ENCODE assay signal across 1 cellular context in the genomic region with DNA sequence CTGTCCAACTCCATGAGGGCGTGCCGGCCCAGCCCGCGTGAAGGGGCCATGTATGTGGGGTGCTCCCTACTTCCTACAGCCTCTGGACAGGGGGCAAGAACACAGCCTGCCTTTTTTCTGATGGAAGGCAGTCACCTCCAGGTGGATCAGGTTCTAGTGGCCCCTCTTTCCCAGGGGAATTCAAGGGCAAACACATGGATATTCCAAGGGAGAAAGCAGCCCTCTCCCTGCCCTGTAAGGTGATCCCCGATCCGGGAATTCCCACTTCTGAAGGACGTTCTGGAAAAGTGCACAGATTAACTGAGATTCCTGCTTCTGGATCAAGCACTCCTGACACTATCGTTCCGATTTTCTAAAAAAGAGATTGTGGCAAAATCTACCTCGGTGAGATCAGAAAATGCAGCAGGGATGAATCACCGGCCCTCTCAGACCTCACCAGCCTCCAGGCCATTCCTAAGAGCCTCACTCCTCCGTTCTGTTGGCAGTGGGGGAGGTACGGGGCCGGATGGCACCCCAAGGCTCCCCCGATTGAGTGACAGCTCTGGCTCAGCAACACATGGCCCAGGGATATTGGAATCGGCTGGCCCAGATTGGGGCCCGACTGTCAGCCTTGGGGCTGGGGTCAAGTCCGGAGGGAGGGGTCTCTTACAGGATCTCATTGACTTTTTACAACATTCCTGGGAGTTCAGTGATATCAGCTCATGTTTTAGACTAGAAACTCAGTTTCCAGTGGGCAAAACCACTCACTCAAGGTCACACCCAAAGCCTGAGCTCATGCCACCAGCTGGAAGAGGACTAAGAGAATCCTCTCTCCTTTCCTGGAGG.
A peak's percentile ranks its signal among the peaks of the same experiment; 100 is the strongest.
TF ChIP-seq lines count a peak whose summit lies in the region.

No MANE protein-coding gene starts in this region.

TF ChIP-seq in HepG2, 621 proteins besides CTCF, POLR2A, EP300 and RAD21 (continued from another document and continues in another):
- TF ChIP-seq, protein P1, sequence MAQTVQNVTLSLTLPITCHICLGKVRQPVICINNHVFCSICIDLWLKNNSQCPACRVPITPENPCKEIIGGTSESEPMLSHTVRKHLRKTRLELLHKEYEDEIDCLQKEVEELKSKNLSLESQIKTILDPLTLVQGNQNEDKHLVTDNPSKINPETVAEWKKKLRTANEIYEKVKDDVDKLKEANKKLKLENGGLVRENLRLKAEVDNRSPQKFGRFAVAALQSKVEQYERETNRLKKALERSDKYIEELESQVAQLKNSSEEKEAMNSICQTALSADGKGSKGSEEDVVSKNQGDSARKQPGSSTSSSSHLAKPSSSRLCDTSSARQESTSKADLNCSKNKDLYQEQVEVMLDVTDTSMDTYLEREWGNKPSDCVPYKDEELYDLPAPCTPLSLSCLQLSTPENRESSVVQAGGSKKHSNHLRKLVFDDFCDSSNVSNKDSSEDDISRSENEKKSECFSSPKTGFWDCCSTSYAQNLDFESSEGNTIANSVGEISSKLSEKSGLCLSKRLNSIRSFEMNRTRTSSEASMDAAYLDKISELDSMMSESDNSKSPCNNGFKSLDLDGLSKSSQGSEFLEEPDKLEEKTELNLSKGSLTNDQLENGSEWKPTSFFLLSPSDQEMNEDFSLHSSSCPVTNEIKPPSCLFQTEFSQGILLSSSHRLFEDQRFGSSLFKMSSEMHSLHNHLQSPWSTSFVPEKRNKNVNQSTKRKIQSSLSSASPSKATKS (CRISPR knock-in tag; IDR thresholded peaks at IDR 0.05): no peak
- TF ChIP-seq, protein P2, sequence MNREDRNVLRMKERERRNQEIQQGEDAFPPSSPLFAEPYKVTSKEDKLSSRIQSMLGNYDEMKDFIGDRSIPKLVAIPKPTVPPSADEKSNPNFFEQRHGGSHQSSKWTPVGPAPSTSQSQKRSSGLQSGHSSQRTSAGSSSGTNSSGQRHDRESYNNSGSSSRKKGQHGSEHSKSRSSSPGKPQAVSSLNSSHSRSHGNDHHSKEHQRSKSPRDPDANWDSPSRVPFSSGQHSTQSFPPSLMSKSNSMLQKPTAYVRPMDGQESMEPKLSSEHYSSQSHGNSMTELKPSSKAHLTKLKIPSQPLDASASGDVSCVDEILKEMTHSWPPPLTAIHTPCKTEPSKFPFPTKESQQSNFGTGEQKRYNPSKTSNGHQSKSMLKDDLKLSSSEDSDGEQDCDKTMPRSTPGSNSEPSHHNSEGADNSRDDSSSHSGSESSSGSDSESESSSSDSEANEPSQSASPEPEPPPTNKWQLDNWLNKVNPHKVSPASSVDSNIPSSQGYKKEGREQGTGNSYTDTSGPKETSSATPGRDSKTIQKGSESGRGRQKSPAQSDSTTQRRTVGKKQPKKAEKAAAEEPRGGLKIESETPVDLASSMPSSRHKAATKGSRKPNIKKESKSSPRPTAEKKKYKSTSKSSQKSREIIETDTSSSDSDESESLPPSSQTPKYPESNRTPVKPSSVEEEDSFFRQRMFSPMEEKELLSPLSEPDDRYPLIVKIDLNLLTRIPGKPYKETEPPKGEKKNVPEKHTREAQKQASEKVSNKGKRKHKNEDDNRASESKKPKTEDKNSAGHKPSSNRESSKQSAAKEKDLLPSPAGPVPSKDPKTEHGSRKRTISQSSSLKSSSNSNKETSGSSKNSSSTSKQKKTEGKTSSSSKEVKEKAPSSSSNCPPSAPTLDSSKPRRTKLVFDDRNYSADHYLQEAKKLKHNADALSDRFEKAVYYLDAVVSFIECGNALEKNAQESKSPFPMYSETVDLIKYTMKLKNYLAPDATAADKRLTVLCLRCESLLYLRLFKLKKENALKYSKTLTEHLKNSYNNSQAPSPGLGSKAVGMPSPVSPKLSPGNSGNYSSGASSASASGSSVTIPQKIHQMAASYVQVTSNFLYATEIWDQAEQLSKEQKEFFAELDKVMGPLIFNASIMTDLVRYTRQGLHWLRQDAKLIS (CRISPR knock-in tag; IDR thresholded peaks at IDR 0.05): no peak; the same call in 1 of the 2 replicates
- no peak for TF ChIP-seq SNAI1 (CRISPR knock-in tag; IDR thresholded peaks at IDR 0.05; ENCODE audit: borderline replicate concordance)
- no peak for TF ChIP-seq NFYB (CRISPR knock-in tag; IDR thresholded peaks at IDR 0.05)
- TF ChIP-seq SRSF9 (IDR thresholded peaks at IDR 0.05; ENCODE audit: borderline replicate concordance, insufficient read depth, low read depth, low read length, poor library complexity, severe bottlenecking): no peak
- peak in 1 of 2 experiments; percentile 21; a peak in 1 of 4 replicates for TF ChIP-seq NR2F1 (CRISPR knock-in tag; IDR thresholded peaks at IDR 0.05)
- 0 out of 2 replicates have a peak, but pooled peaks have one; percentile 35 for TF ChIP-seq ZNF614 (CRISPR knock-in tag; IDR thresholded peaks at IDR 0.05; ENCODE audit: borderline replicate concordance)
- TF ChIP-seq ZNF205 (CRISPR knock-in tag; IDR thresholded peaks at IDR 0.05): no peak
- no peak for TF ChIP-seq ZFP41 (CRISPR knock-in tag; IDR thresholded peaks at IDR 0.05; ENCODE audit: borderline replicate concordance)
- no peak for TF ChIP-seq EZH2 (conservative IDR thresholded peaks at IDR 0.05; ENCODE audit: low read depth, low read length)
- TF ChIP-seq MLLT10 (CRISPR knock-in tag; IDR thresholded peaks at IDR 0.05): no peak
- TF ChIP-seq ZNF768 (CRISPR knock-in tag; IDR thresholded peaks at IDR 0.05): no peak
- no peak for TF ChIP-seq PHF5A (CRISPR knock-in tag; IDR thresholded peaks at IDR 0.05; ENCODE audit: low read depth, unreplicated experiment)
- no peak for TF ChIP-seq KAT7 (CRISPR knock-in tag; IDR thresholded peaks at IDR 0.05; ENCODE audit: borderline replicate concordance)
- TF ChIP-seq MZF1 (CRISPR knock-in tag; IDR thresholded peaks at IDR 0.05; ENCODE audit: borderline replicate concordance): no peak
- no peak for TF ChIP-seq ZMYM3 (CRISPR knock-in tag; IDR thresholded peaks at IDR 0.05)
- TF ChIP-seq, protein P3, sequence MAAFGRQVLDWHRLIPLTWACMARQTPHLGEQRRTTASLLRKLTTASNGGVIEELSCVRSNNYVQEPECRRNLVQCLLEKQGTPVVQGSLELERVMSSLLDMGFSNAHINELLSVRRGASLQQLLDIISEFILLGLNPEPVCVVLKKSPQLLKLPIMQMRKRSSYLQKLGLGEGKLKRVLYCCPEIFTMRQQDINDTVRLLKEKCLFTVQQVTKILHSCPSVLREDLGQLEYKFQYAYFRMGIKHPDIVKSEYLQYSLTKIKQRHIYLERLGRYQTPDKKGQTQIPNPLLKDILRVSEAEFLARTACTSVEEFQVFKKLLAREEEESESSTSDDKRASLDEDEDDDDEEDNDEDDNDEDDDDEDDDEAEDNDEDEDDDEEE (CRISPR knock-in tag; IDR thresholded peaks at IDR 0.05): 0 out of 2 replicates have a peak, but pooled peaks have one; percentile 27
- TF ChIP-seq, protein P4, sequence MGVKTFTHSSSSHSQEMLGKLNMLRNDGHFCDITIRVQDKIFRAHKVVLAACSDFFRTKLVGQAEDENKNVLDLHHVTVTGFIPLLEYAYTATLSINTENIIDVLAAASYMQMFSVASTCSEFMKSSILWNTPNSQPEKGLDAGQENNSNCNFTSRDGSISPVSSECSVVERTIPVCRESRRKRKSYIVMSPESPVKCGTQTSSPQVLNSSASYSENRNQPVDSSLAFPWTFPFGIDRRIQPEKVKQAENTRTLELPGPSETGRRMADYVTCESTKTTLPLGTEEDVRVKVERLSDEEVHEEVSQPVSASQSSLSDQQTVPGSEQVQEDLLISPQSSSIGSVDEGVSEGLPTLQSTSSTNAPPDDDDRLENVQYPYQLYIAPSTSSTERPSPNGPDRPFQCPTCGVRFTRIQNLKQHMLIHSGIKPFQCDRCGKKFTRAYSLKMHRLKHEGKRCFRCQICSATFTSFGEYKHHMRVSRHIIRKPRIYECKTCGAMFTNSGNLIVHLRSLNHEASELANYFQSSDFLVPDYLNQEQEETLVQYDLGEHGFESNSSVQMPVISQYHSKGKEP (CRISPR knock-in tag; IDR thresholded peaks at IDR 0.05): no peak
- TF ChIP-seq MBNL3 (CRISPR knock-in tag; conservative IDR thresholded peaks at IDR 0.05): no peak
- TF ChIP-seq ZNF124 (CRISPR knock-in tag; IDR thresholded peaks at IDR 0.05): peak; percentile 26; the same call in 1 of the 2 replicates
- TF ChIP-seq, protein P5, sequence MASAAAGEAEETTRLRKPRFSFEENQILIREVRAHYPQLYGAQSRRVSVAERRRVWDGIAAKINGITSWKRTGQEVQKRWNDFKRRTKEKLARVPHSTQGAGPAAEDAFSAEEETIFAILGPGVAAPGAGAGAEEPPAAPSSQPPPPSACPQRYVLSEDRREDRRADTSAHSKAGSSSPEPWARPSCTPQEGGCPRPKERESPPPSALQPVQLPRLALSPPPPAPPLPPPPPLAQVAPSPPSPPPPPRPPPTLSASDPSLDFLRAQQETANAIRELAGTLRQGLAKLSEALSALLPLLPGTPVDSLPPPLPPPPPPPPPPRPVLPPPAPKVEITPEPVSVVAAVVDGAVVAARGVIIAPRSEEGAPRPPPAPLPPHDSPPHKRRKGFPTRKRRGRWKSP (CRISPR knock-in tag; IDR thresholded peaks at IDR 0.05): 0 out of 2 replicates have a peak, but pooled peaks have one; percentile 22
- no peak for TF ChIP-seq HES4 (CRISPR knock-in tag; IDR thresholded peaks at IDR 0.05; ENCODE audit: borderline replicate concordance)
- no peak; the same call in 1 of the 2 replicates for TF ChIP-seq ZNF570 (CRISPR knock-in tag; IDR thresholded peaks at IDR 0.05; ENCODE audit: borderline replicate concordance)
- peak; percentile 96 for TF ChIP-seq ZNF263 (CRISPR knock-in tag; IDR thresholded peaks at IDR 0.05)
- no peak for TF ChIP-seq HMG20A (CRISPR knock-in tag; IDR thresholded peaks at IDR 0.05; ENCODE audit: borderline replicate concordance)
- TF ChIP-seq KLF9 (CRISPR knock-in tag; IDR thresholded peaks at IDR 0.05; ENCODE audit: low read depth): no peak
- no peak for TF ChIP-seq MYNN (CRISPR knock-in tag; IDR thresholded peaks at IDR 0.05; ENCODE audit: low read depth)
- TF ChIP-seq EEA1 (CRISPR knock-in tag; IDR thresholded peaks at IDR 0.05; ENCODE audit: borderline replicate concordance): no peak
- no peak for TF ChIP-seq HDAC2 (CRISPR knock-in tag; IDR thresholded peaks at IDR 0.05)
- TF ChIP-seq, protein P6, sequence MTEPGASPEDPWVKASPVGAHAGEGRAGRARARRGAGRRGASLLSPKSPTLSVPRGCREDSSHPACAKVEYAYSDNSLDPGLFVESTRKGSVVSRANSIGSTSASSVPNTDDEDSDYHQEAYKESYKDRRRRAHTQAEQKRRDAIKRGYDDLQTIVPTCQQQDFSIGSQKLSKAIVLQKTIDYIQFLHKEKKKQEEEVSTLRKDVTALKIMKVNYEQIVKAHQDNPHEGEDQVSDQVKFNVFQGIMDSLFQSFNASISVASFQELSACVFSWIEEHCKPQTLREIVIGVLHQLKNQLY (CRISPR knock-in tag; IDR thresholded peaks at IDR 0.05): no peak
- no peak for TF ChIP-seq ZMYM2 (CRISPR knock-in tag; IDR thresholded peaks at IDR 0.05)
- 0 out of 2 replicates have a peak, but pooled peaks have one; percentile 10 for TF ChIP-seq ZNF605 (CRISPR knock-in tag; IDR thresholded peaks at IDR 0.05)
- no peak for TF ChIP-seq ZNF816 (CRISPR knock-in tag; IDR thresholded peaks at IDR 0.05; ENCODE audit: borderline replicate concordance)
- TF ChIP-seq ARNTL (CRISPR knock-in tag; IDR thresholded peaks at IDR 0.05): no peak
- TF ChIP-seq HNRNPUL1 (IDR thresholded peaks at IDR 0.05; ENCODE audit: low read depth, low read length): no peak
- TF ChIP-seq LCORL (IDR thresholded peaks at IDR 0.05): no peak
- peak; percentile 54; the same call in 1 of the 2 replicates for TF ChIP-seq LCORL (CRISPR knock-in tag; IDR thresholded peaks at IDR 0.05)
- TF ChIP-seq FOSL1 (CRISPR knock-in tag; IDR thresholded peaks at IDR 0.05; ENCODE audit: borderline replicate concordance): no peak
- no peak for TF ChIP-seq ZNF773 (CRISPR knock-in tag; IDR thresholded peaks at IDR 0.05; ENCODE audit: borderline replicate concordance)
- TF ChIP-seq, protein P7, sequence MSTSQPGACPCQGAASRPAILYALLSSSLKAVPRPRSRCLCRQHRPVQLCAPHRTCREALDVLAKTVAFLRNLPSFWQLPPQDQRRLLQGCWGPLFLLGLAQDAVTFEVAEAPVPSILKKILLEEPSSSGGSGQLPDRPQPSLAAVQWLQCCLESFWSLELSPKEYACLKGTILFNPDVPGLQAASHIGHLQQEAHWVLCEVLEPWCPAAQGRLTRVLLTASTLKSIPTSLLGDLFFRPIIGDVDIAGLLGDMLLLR (CRISPR knock-in tag; IDR thresholded peaks at IDR 0.05): no peak
- TF ChIP-seq TP53 (CRISPR knock-in tag; conservative IDR thresholded peaks at IDR 0.05): no peak
- TF ChIP-seq ZNF136 (CRISPR knock-in tag; IDR thresholded peaks at IDR 0.05; ENCODE audit: low read depth): 0 out of 2 replicates have a peak, but pooled peaks have one; percentile 58
- no peak for TF ChIP-seq AKAP8 (CRISPR knock-in tag; IDR thresholded peaks at IDR 0.05)
- TF ChIP-seq ZNF567 (CRISPR knock-in tag; IDR thresholded peaks at IDR 0.05; ENCODE audit: borderline replicate concordance): no peak
- TF ChIP-seq ZBTB7B (CRISPR knock-in tag; IDR thresholded peaks at IDR 0.05): no peak
- TF ChIP-seq ZNF879 (CRISPR knock-in tag; IDR thresholded peaks at IDR 0.05): no peak
- TF ChIP-seq ZNF20 (CRISPR knock-in tag; IDR thresholded peaks at IDR 0.05): no peak
- no peak for TF ChIP-seq GATAD1 (CRISPR knock-in tag; IDR thresholded peaks at IDR 0.05)
